ENCODE assay signal across 31 cellular contexts in the genomic region with DNA sequence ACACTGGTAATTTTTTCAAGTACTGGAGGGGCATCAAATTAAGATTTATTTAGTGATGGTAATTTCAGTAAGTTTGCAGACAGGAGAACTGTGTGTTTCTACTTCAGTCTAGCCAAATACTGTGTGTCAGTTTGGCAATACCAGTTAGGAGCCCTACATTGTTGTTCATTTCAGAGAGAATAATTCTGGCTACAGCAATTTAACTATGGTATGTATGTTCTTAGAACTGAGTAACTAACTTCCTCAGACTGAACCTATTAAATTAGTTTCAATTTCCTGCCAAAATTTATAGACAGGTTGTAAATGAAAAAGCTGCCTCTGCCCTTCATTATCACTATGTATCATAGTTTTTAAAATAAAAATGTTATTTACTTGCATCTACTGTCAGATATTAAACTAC.
"Had no signal": no experiment of that assay in that cellular context is flagged by ENCODE, and none has a peak within 500 bp of the region (broad histone marks: within the 10 kb centered on the region; RNA-seq: fewer than 3 reads in every experiment).

No MANE protein-coding gene starts in this region.

- H3K27me3 Mint-ChIP-seq: activated CD4-positive, alpha-beta T cell treated with anti-CD3 and anti-CD28 coated beads for 36 hours; activated naive CD8-positive, alpha-beta T cell; activated T-cell treated with anti-CD3 and anti-CD28 coated beads, Interleukin-2, amount 50 U/mL, for 24 hours; central memory CD8-positive, alpha-beta T cell; T-helper 17 cell had no signal

- H3K27ac ChIP-seq: ascending aorta, cardiac muscle cell, coronary artery, Peyer's patch, SJSA1, WERI-Rb-1 had no signal

- H3K27me3 ChIP-seq: ascending aorta, cardiac muscle cell, MG63, Peyer's patch, SJSA1 had no signal

- H3K4me1 Mint-ChIP-seq: central memory CD8-positive, alpha-beta T cell had no signal

- H3K9me3 Mint-ChIP-seq: activated T-cell treated with anti-CD3 and anti-CD28 coated beads, Interleukin-2, amount 50 U/mL, for 24 hours; central memory CD8-positive, alpha-beta T cell had no signal

- H3K36me3 ChIP-seq: ascending aorta, cardiac muscle cell, MG63, Peyer's patch, SJSA1, WERI-Rb-1 had no signal

- H3K27ac Mint-ChIP-seq: activated naive CD8-positive, alpha-beta T cell; activated T-cell treated with anti-CD3 and anti-CD28 coated beads, Interleukin-2, amount 50 U/mL, for 24 hours; activated T-helper 2 cell treated with anti-CD3 and anti-CD28 coated beads, Interferon-gamma antibody, Interleukin-2, Interleukin-4, amounts not matched to agents 10 μg/mL and 5 μg/mL and 100 μg/mL, durations not matched to agents 14 hours and 24 hours and 36 hours; T-helper 17 cell had no signal

- DNase-seq: activated CD4-positive, alpha-beta T cell treated with anti-CD3 and anti-CD28 coated beads for 36 hours; activated CD4-positive, alpha-beta T cell treated with anti-CD3 and anti-CD28 coated beads, Interleukin-2, amount 50 U/mL, for 4 hours; activated gamma-delta T cell; activated naive CD4-positive, alpha-beta T cell treated with Interleukin-2 at 50 U/mL for 16 hours; activated T-cell treated with anti-CD3 and anti-CD28 coated beads, Interleukin-2, amount 50 U/mL, for 24 hours; amygdala; Karpas-422; KBM-7; MG63; NCI-H1048; NCI-H1436 treated with DMSO at 0.1 percent for 48 hours; NCI-H1694 treated with DMSO at 0.1 percent for 48 hours; NCI-H2029; NCI-H345; NCI-H524 treated with DMSO at 0.1 percent for 48 hours; NK-92 treated with Interleukin-12 subunit alpha and Interleukin-12 subunit beta, amount 100 ng/mL, for 24 hours; PC-3; Peyer's patch; RPMI8226; SHP77 treated with DMSO at 0.1 percent for 48 hours; SK-N-SH; T-helper 17 cell; T-helper 9 cell; WERI-Rb-1 had no signal

- H3K4me3 ChIP-seq: ascending aorta, cardiac muscle cell, coronary artery, MG63, Peyer's patch, SJSA1 had no signal

- H3K4me1 ChIP-seq: ascending aorta, Peyer's patch, SJSA1 had no signal

- H3K4me3 Mint-ChIP-seq: activated CD4-positive, alpha-beta T cell treated with anti-CD3 and anti-CD28 coated beads for 36 hours; activated naive CD8-positive, alpha-beta T cell; activated T-cell treated with anti-CD3 and anti-CD28 coated beads, Interleukin-2, amount 50 U/mL, for 24 hours; central memory CD8-positive, alpha-beta T cell; T-helper 17 cell had no signal

- H3K9me3 ChIP-seq: ascending aorta, Peyer's patch, SJSA1, SK-N-SH had no signal

- ATAC-seq: activated CD4-positive, alpha-beta T cell treated with anti-CD3 and anti-CD28 coated beads for 36 hours; PC-3; T-helper 17 cell had no signal
